9 cellular contexts compared by ENCODE assay signal in the genomic region with DNA sequence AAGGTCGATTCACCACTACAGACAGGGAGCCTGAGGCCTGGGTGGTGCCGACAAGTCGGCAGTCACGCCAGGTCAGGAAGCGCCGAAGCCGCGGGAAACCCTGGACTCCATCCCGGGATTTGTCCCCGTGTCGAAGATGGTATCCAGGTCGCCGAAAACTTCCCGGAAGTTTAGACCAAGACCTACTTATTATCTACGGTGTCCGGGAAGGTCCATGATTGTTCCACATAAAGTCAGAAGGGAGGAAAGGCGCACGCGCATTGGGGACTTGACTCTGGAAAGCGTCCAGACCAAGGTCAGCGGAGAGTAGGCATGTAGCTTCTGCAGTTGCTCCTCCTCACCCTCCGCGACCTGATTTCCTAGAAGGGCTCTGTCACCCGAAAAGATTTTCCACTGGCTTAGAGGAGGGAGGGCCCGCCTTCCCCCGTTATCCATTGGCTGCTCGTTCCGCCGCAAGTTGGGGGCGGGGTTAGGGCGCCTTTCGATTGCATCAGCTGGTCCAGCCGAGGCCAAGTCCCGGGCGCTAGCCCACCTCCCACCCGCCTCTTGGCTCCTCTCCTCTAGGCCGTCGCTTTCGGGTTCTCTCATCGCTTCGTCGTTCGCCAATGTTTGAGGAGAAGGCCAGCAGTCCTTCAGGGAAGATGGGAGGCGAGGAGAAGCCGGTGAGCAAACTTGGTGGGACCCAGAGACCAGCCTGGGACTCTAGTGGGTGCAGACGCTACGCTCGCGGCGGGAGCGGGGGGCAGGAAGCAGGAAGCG. TPM values are rescaled to one million over a fixed set of nuclear protein-coding genes. Genes with fewer than 3 reads are reported as not detected.
DNase-seq lines count a peak whose midpoint lies in the region; ATAC-seq and TF ChIP-seq lines count a peak whose summit lies in the region.
"Had no signal": no experiment of that assay in that cellular context is flagged by ENCODE, and none has a peak within 500 bp of the region (broad histone marks: within the 10 kb centered on the region; RNA-seq: fewer than 3 reads in every experiment).

Gene TARS1 (plus strand): TSS at position 484 of the 759 bp plus-strand sequence. CDS start 122 bp downstream, at position 606.

- CTCF ChIA-PET in WTC11 (lab: Charles Lee): interaction anchor here (0.9 to 1.0 kb wide), 2 partner anchors 148 to 495 kb away, joined by 4 to 5 read pairs; no protein-coding TSS in a partner anchor

- no peaks in the 10 kb centered on the region for H3K27me3 Mint-ChIP-seq in WTC11 (ENCODE audit: low read depth)
- H3K27me3 Mint-ChIP-seq in immature natural killer cell (ENCODE audit: low read depth in 3 of 3): peaks cover 0 to 2% (median 0%) of the 10 kb centered on the region in 3 donors

- TF ChIP-seq CTCF in AG09309 (IDR thresholded peaks at IDR 0.05; ENCODE audit: control insufficient read depth, insufficient read depth, low read depth, low read length, missing control alignments) (no peak), WTC11 (IDR thresholded peaks at IDR 0.05) (no peak)

- H3K27ac Mint-ChIP-seq in WTC11 (no peak within 1 kb of the TSS), immature natural killer cell (no peak within 1 kb of the TSS)
- H3K27ac Mint-ChIP-seq: T-helper 1 cell treated with Interleukin-12 subunit alpha and Interleukin-12 subunit beta and Interleukin-4 antibody, amounts not matched to agents 30 μg/mL and 1 μg/mL, for 36 hours had no signal

- H3K4me3 ChIP-seq in AG09309 (ENCODE audit: control insufficient read depth, low read depth, low read length): peak within 1 kb of the TSS; percentile 95

- H3K4me1 Mint-ChIP-seq in WTC11 (peaks cover 32% of the 10 kb centered on the region), immature natural killer cell (peaks cover 20 to 34% of the 10 kb centered on the region in 2 donors)

- H3K36me3 Mint-ChIP-seq in WTC11: peaks cover 17% of the 10 kb centered on the region
- H3K36me3 Mint-ChIP-seq in immature natural killer cell: no peaks in the 10 kb centered on the region

- H3K4me3 Mint-ChIP-seq in WTC11: no peak within 1 kb of the TSS
- H3K4me3 Mint-ChIP-seq in immature natural killer cell: no peak within 1 kb of the TSS
- H3K4me3 Mint-ChIP-seq: T-helper 1 cell treated with Interleukin-12 subunit alpha and Interleukin-12 subunit beta and Interleukin-4 antibody, amounts not matched to agents 30 μg/mL and 1 μg/mL, for 36 hours had no signal

- ATAC-seq in GM19023 (IDR thresholded peaks at IDR 0.05; ENCODE audit: unreplicated experiment): peak; percentile 94
- peak; percentile 94 for ATAC-seq in HG03196 (IDR thresholded peaks at IDR 0.05; ENCODE audit: unreplicated experiment)
- peak; percentile 97 for ATAC-seq in WTC11

- POLR2A ChIA-PET in WTC11 (lab: Charles Lee): interaction anchor here (0.8 to 1.0 kb wide), 2 partner anchors 38 to 491 kb away, joined by 3 to 4 read pairs; no protein-coding TSS in a partner anchor

- H3K27ac ChIP-seq in caudate nucleus (ENCODE audit: low read depth, low read length): peak within 1 kb of the TSS; percentile 94

- H3K9me3 Mint-ChIP-seq in WTC11 (no peaks in the 10 kb centered on the region), immature natural killer cell (no peaks in the 10 kb centered on the region)
- H3K9me3 Mint-ChIP-seq: T-helper 1 cell treated with Interleukin-12 subunit alpha and Interleukin-12 subunit beta and Interleukin-4 antibody, amounts not matched to agents 30 μg/mL and 1 μg/mL, for 36 hours had no signal

- DNase-seq in AG09309 (ENCODE audit: low read depth) (peak; percentile 100), NCI-H226 (peak; percentile 100), WTC11 (ENCODE audit: low spot score) (peak; percentile 98), caudate nucleus (lab: John Stamatoyannopoulos, UW) (peak; percentile 75 to 99 (median 96)), immature natural killer cell (peak; percentile 94 to 95 (median 94)), smooth muscle cell of the brain vasculature (ENCODE audit: low read depth, low spot score) (peak; percentile 100)

TF ChIP-seq in WTC11, 78 proteins besides CTCF, POLR2A, EP300 and RAD21 (continues in another document):
- TF ChIP-seq, protein P1, sequence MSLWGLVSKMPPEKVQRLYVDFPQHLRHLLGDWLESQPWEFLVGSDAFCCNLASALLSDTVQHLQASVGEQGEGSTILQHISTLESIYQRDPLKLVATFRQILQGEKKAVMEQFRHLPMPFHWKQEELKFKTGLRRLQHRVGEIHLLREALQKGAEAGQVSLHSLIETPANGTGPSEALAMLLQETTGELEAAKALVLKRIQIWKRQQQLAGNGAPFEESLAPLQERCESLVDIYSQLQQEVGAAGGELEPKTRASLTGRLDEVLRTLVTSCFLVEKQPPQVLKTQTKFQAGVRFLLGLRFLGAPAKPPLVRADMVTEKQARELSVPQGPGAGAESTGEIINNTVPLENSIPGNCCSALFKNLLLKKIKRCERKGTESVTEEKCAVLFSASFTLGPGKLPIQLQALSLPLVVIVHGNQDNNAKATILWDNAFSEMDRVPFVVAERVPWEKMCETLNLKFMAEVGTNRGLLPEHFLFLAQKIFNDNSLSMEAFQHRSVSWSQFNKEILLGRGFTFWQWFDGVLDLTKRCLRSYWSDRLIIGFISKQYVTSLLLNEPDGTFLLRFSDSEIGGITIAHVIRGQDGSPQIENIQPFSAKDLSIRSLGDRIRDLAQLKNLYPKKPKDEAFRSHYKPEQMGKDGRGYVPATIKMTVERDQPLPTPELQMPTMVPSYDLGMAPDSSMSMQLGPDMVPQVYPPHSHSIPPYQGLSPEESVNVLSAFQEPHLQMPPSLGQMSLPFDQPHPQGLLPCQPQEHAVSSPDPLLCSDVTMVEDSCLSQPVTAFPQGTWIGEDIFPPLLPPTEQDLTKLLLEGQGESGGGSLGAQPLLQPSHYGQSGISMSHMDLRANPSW (CRISPR knock-in tag; conservative IDR thresholded peaks at IDR 0.05; ENCODE audit: low read depth): no peak
- peak; percentile 89 for TF ChIP-seq SP1 (CRISPR knock-in tag; conservative IDR thresholded peaks at IDR 0.05)
- 0 out of 2 replicates have a peak, but pooled peaks have one; percentile 47 for TF ChIP-seq MYBL2 (CRISPR knock-in tag; IDR thresholded peaks at IDR 0.05)
- no peak for TF ChIP-seq MXD4 (CRISPR knock-in tag; IDR thresholded peaks at IDR 0.05; ENCODE audit: borderline replicate concordance)
- no peak for TF ChIP-seq GTF2I (CRISPR knock-in tag; conservative IDR thresholded peaks at IDR 0.05)
- peak; percentile 49 for TF ChIP-seq FOXP1 (CRISPR knock-in tag; IDR thresholded peaks at IDR 0.05; ENCODE audit: borderline replicate concordance)
- TF ChIP-seq, protein P2, sequence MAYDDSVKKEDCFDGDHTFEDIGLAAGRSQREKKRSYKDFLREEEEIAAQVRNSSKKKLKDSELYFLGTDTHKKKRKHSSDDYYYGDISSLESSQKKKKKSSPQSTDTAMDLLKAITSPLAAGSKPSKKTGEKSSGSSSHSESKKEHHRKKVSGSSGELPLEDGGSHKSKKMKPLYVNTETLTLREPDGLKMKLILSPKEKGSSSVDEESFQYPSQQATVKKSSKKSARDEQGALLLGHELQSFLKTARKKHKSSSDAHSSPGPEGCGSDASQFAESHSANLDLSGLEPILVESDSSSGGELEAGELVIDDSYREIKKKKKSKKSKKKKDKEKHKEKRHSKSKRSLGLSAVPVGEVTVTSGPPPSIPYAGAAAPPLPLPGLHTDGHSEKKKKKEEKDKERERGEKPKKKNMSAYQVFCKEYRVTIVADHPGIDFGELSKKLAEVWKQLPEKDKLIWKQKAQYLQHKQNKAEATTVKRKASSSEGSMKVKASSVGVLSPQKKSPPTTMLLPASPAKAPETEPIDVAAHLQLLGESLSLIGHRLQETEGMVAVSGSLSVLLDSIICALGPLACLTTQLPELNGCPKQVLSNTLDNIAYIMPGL (CRISPR knock-in tag; IDR thresholded peaks at IDR 0.05): no peak; the same call in 1 of the 2 replicates
- TF ChIP-seq FOXP4 (CRISPR knock-in tag; IDR thresholded peaks at IDR 0.05): no peak
- no peak for TF ChIP-seq IRF2 (CRISPR knock-in tag; IDR thresholded peaks at IDR 0.05; ENCODE audit: borderline replicate concordance, low read depth)
- no peak for TF ChIP-seq ZNF263 (CRISPR knock-in tag; IDR thresholded peaks at IDR 0.05; ENCODE audit: low read depth)
- peak; percentile 46 for TF ChIP-seq ZBTB43 (CRISPR knock-in tag; IDR thresholded peaks at IDR 0.05)
- no peak for TF ChIP-seq TP53 (CRISPR knock-in tag; IDR thresholded peaks at IDR 0.05)
- TF ChIP-seq OVOL2 (CRISPR knock-in tag; IDR thresholded peaks at IDR 0.05; ENCODE audit: borderline replicate concordance): no peak

RNA-seq across cellular contexts. Expression of gene TARS1, which starts in this region (rescaled TPM):
- total RNA-seq in WTC11 (2021): 253 to 304 TPM (median 256 TPM) in 3 replicates
- polyA plus RNA-seq in immature natural killer cell: 10 to 100 TPM; 46.0 to 77.1 (median 54.0) TPM

Comparison
In these comparisons a context has a peak if more than half of its experiments do, and no peak if none do; other contexts are left out.
1. Peak in every context shown above with its lines: DNase-seq, ATAC-seq, H3K4me3 ChIP-seq and H3K27ac ChIP-seq.